1 cellular context compared by ENCODE assay signal in the genomic region with DNA sequence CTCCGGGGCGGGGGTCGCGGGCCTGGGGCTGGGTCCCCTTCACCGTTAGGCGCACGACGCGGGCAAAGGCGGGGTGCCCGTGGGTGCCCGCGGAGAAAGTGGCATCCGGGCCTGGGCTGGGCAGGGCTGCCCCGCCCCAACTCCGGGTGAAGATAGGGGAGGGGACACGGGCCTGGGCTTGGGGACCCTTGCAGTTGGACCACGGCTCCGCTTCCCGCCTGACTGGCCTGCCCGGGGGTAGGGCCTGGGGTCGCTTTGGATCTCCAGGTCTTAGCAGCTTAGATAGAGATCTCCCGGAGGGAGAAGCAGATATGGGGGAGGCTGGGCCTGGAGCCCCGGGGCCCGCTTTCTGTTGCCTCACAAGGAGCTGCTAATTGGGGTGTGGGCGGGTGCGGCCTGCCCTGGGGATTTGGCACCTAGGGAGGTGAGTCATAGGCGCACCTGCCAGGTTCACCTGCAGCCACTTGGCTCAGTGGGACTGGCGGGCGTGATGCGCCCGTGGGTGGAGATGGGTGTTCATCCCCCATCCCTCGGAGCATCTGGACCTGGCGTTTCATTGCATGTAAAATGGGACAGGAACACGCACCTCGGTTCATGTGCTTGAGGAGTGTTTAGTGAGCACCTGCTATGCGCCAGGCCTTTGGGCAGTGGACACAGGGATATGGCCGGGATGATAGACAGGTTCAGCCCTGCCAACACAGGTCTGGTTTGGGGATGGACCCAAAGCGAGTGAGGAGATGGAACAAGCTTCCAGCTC.
A peak's percentile ranks its signal among the peaks of the same experiment; 100 is the strongest.
TF ChIP-seq lines count a peak whose summit lies in the region.

No MANE protein-coding gene starts in this region.

TF ChIP-seq in HEK293, 187 proteins besides CTCF, POLR2A, EP300 and RAD21 (continued from another document):
- 0 out of 2 replicates have a peak, but pooled peaks have one; percentile 26 for TF ChIP-seq HIC1 (tag by site-specific recombination; IDR thresholded peaks at IDR 0.05)
- no peak for TF ChIP-seq ZNF121 (tag by site-specific recombination; IDR thresholded peaks at IDR 0.05)
- TF ChIP-seq ZEB2 (tag by site-specific recombination; IDR thresholded peaks at IDR 0.05) = peak; percentile 67
- TF ChIP-seq ZNF777 (tag by site-specific recombination; IDR thresholded peaks at IDR 0.05; ENCODE audit: borderline replicate concordance) = peak; percentile 36; the same call in 1 of the 2 replicates
- no peak for TF ChIP-seq ZNF37A (tag by site-specific recombination; IDR thresholded peaks at IDR 0.05)
- no peak for TF ChIP-seq ZNF155 (tag by site-specific recombination; IDR thresholded peaks at IDR 0.05)
- TF ChIP-seq, protein P1, sequence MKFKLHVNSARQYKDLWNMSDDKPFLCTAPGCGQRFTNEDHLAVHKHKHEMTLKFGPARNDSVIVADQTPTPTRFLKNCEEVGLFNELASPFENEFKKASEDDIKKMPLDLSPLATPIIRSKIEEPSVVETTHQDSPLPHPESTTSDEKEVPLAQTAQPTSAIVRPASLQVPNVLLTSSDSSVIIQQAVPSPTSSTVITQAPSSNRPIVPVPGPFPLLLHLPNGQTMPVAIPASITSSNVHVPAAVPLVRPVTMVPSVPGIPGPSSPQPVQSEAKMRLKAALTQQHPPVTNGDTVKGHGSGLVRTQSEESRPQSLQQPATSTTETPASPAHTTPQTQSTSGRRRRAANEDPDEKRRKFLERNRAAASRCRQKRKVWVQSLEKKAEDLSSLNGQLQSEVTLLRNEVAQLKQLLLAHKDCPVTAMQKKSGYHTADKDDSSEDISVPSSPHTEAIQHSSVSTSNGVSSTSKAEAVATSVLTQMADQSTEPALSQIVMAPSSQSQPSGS (tag by site-specific recombination; IDR thresholded peaks at IDR 0.05; ENCODE audit: low read depth) = no peak
- no peak for TF ChIP-seq OVOL3 (tag by site-specific recombination; IDR thresholded peaks at IDR 0.05)
- no peak; the same call in 1 of the 2 replicates for TF ChIP-seq ZFHX2 (tag by site-specific recombination; conservative IDR thresholded peaks at IDR 0.05)
- no peak for TF ChIP-seq ZXDB (tag by site-specific recombination; IDR thresholded peaks at IDR 0.05)
- no peak for TF ChIP-seq ZNF394 (tag by site-specific recombination; IDR thresholded peaks at IDR 0.05; ENCODE audit: borderline replicate concordance)
- TF ChIP-seq ZNF629 (tag by site-specific recombination; IDR thresholded peaks at IDR 0.05) = no peak
- no peak for TF ChIP-seq HOXD13 (CRISPR knock-in tag; IDR thresholded peaks at IDR 0.05; ENCODE audit: borderline replicate concordance)
- TF ChIP-seq ZNF544 (tag by site-specific recombination; IDR thresholded peaks at IDR 0.05) = no peak
- TF ChIP-seq, protein P2, sequence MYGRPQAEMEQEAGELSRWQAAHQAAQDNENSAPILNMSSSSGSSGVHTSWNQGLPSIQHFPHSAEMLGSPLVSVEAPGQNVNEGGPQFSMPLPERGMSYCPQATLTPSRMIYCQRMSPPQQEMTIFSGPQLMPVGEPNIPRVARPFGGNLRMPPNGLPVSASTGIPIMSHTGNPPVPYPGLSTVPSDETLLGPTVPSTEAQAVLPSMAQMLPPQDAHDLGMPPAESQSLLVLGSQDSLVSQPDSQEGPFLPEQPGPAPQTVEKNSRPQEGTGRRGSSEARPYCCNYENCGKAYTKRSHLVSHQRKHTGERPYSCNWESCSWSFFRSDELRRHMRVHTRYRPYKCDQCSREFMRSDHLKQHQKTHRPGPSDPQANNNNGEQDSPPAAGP (tag by site-specific recombination; IDR thresholded peaks at IDR 0.05) = peak; percentile 54
- TF ChIP-seq PBX3 (CRISPR knock-in tag; IDR thresholded peaks at IDR 0.05) = no peak
- TF ChIP-seq ZNF707 (tag by site-specific recombination; IDR thresholded peaks at IDR 0.05) = no peak
- no peak for TF ChIP-seq ZNF416 (tag by site-specific recombination; IDR thresholded peaks at IDR 0.05)
- no peak for TF ChIP-seq ZNF140 (tag by site-specific recombination; IDR thresholded peaks at IDR 0.05)
- TF ChIP-seq ZNF660 (tag by site-specific recombination; IDR thresholded peaks at IDR 0.05) = no peak
- peak; percentile 98 for TF ChIP-seq ZNF664 (tag by site-specific recombination; IDR thresholded peaks at IDR 0.05)
- no peak for TF ChIP-seq ZNF624 (tag by site-specific recombination; IDR thresholded peaks at IDR 0.05)
- no peak for TF ChIP-seq ZNF221 (tag by site-specific recombination; IDR thresholded peaks at IDR 0.05; ENCODE audit: borderline replicate concordance)
- no peak for TF ChIP-seq ZNF555 (tag by site-specific recombination; conservative IDR thresholded peaks at IDR 0.05)
- TF ChIP-seq ZSCAN18 (tag by site-specific recombination; IDR thresholded peaks at IDR 0.05) = no peak
- TF ChIP-seq, protein P3, sequence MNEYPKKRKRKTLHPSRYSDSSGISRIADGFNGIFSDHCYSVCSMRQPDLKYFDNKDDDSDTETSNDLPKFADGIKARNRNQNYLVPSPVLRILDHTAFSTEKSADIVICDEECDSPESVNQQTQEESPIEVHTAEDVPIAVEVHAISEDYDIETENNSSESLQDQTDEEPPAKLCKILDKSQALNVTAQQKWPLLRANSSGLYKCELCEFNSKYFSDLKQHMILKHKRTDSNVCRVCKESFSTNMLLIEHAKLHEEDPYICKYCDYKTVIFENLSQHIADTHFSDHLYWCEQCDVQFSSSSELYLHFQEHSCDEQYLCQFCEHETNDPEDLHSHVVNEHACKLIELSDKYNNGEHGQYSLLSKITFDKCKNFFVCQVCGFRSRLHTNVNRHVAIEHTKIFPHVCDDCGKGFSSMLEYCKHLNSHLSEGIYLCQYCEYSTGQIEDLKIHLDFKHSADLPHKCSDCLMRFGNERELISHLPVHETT (tag by site-specific recombination; IDR thresholded peaks at IDR 0.05) = no peak
- TF ChIP-seq ZNF623 (tag by site-specific recombination; IDR thresholded peaks at IDR 0.05) = no peak
- TF ChIP-seq ZNF580 (tag by site-specific recombination; IDR thresholded peaks at IDR 0.05) = no peak
TF ChIP-seq in HEK293: peak in this region for 8.
